In genomic region chr17:4898927-4899326, GRCh38 we compare ENCODE assay signal across 6 cellular contexts. TPM values are rescaled to one million over a fixed set of nuclear protein-coding genes. Genes with fewer than 3 reads are reported as not detected.
DNase-seq lines count a peak whose midpoint lies in the region; ATAC-seq, FAIRE-seq and TF ChIP-seq lines count a peak whose summit lies in the region.

No MANE protein-coding gene starts in this region.

- CTCF ChIA-PET in endothelial cell of umbilical vein (lab: Charles Lee): interaction anchor here (0.7 to 2.4 kb wide), 7 partner anchors 10 to 189 kb away, joined by 3 to 9 read pairs (median 6); partner anchors contain the start of genes ARRB2 and MED11

- peak overlapping the region; percentile 39; the same call in 1 of the 2 replicates for H3K4me2 ChIP-seq in MM.1S (ENCODE audit: low read depth, low read length)
- peak overlapping the region; percentile 67 for H3K4me2 ChIP-seq in endothelial cell of umbilical vein (ENCODE audit: insufficient read depth, low read length)

- H3K4me1 ChIP-seq in MM.1S (ENCODE audit: low read length): peaks cover 12% of the 10 kb centered on the region
- peaks cover 10% of the 10 kb centered on the region for H3K4me1 ChIP-seq in endothelial cell of umbilical vein (ENCODE audit: control insufficient read depth, extremely low read depth, insufficient read depth, low read length)

- H3K36me3 ChIP-seq in MM.1S (replicated peaks; ENCODE audit: insufficient read depth, low read length) (no peaks in the 10 kb centered on the region), endothelial cell of umbilical vein (ENCODE audit: control insufficient read depth in 2 of 2, extremely low read depth in 1 of 2, insufficient read depth in 2 of 2, low read length in 2 of 2) (peaks cover 0 to 31% of the 10 kb centered on the region in 2 experiments)

- no peaks in the 10 kb centered on the region for H3K9me3 ChIP-seq in MM.1S (replicated peaks; ENCODE audit: insufficient read depth, low read length)
- H3K9me3 ChIP-seq in endothelial cell of umbilical vein (replicated peaks; ENCODE audit: control insufficient read depth, insufficient read depth, low read length): no peaks in the 10 kb centered on the region

- TF ChIP-seq POLR2A in endothelial cell of umbilical vein (IDR thresholded peaks at IDR 0.05; ENCODE audit: low read depth, low read length): no peak

- dilution Hi-C loops in endothelial cell of umbilical vein (cut with MboI; ENCODE audit: extremely low pct_ligation_motif_present, low sequenced_read_pairs): no loop called here

- H3K79me2 ChIP-seq in MM.1S (ENCODE audit: low read length) (no peaks in the 10 kb centered on the region), endothelial cell of umbilical vein (ENCODE audit: control insufficient read depth, insufficient read depth, low read length) (no peaks in the 10 kb centered on the region)

- peak overlapping the region; percentile 91 for H3K4me3 Mint-ChIP-seq in stimulated activated effector memory CD8-positive, alpha-beta T cell treated with anti-CD3 and anti-CD28 coated beads, Interleukin-12 subunit alpha, Interleukin-12 subunit beta, amount 100 ng/mL, for 72 hours

- ATAC-seq in stimulated activated effector memory CD8-positive, alpha-beta T cell treated with anti-CD3 and anti-CD28 coated beads, Interleukin-12 subunit alpha, Interleukin-12 subunit beta, amount 100 ng/mL, for 72 hours: peak; percentile 0

- H3K27me3 ChIP-seq in MM.1S (replicated peaks; ENCODE audit: insufficient read depth, low read length) (no peaks in the 10 kb centered on the region), endothelial cell of umbilical vein (ENCODE audit: control insufficient read depth in 2 of 2, insufficient read depth in 2 of 2, low read length in 2 of 2) (no peaks in the 10 kb centered on the region)

- no peak for TF ChIP-seq CTCF in MM.1S (IDR thresholded peaks at IDR 0.05; ENCODE audit: low read length)
- no peak for TF ChIP-seq CTCF in endothelial cell of umbilical vein (IDR thresholded peaks at IDR 0.05; ENCODE audit: extremely low read depth in 1 of 2, insufficient read depth in 1 of 2, low read depth in 1 of 2, low read length in 2 of 2)

- H3K9me2 ChIP-seq in MM.1S (replicated peaks; ENCODE audit: insufficient read depth, low read length): no peaks in the 10 kb centered on the region

- no peaks in the 10 kb centered on the region for H3K9me3 Mint-ChIP-seq in stimulated activated effector memory CD8-positive, alpha-beta T cell treated with anti-CD3 and anti-CD28 coated beads, Interleukin-12 subunit alpha, Interleukin-12 subunit beta, amount 100 ng/mL, for 72 hours

- POLR2A ChIA-PET in endothelial cell of umbilical vein (lab: Charles Lee): interaction anchor here (0.6 kb wide), 1 partner anchor 118 kb away, joined by 4 read pairs; no protein-coding TSS in a partner anchor

- H3F3A ChIP-seq in MM.1S (ENCODE audit: insufficient read depth, low read length): peaks cover 11% of the 10 kb centered on the region

- H3K9ac ChIP-seq in MM.1S (ENCODE audit: low read length) (no peak overlapping the region), endothelial cell of umbilical vein (replicated peaks; ENCODE audit: extremely low read depth, insufficient read depth, low read length) (peak overlapping the region; percentile 10)

- H2AFZ ChIP-seq in MM.1S (ENCODE audit: low read length) (no peak overlapping the region), endothelial cell of umbilical vein (ENCODE audit: low read depth, low read length) (no peak overlapping the region)

- DNase-seq in MM.1S (no peak), endothelial cell of umbilical vein (ENCODE audit: low read depth, low spot score) (no peak), GF-D8 (lab: John Stamatoyannopoulos, UW) (no peak), pons (ENCODE audit: low spot score) (no peak), nucleus accumbens (lab: John Stamatoyannopoulos, UW) (no peak)
- no peak for DNase-seq in stimulated activated effector memory CD8-positive, alpha-beta T cell treated with anti-CD3 and anti-CD28 coated beads, Interleukin-12 subunit alpha, Interleukin-12 subunit beta, amount 100 ng/mL, for 72 hours (ENCODE audit: low spot score in 2 of 2)

- H3K27ac ChIP-seq in MM.1S (ENCODE audit: low read length) (no peak overlapping the region), endothelial cell of umbilical vein (ENCODE audit: insufficient read depth, low read depth, low read length) (no peak overlapping the region)

- peaks cover 44% of the 10 kb centered on the region for H3K4me1 Mint-ChIP-seq in stimulated activated effector memory CD8-positive, alpha-beta T cell treated with anti-CD3 and anti-CD28 coated beads, Interleukin-12 subunit alpha, Interleukin-12 subunit beta, amount 100 ng/mL, for 72 hours

- intact Hi-C loops in endothelial cell of umbilical vein (cut with micrococcal nuclease): no loop called here

- H3K36me3 Mint-ChIP-seq in stimulated activated effector memory CD8-positive, alpha-beta T cell treated with anti-CD3 and anti-CD28 coated beads, Interleukin-12 subunit alpha, Interleukin-12 subunit beta, amount 100 ng/mL, for 72 hours: peaks cover 51% of the 10 kb centered on the region

- no peak for FAIRE-seq in endothelial cell of umbilical vein (lab: Jason Lieb, UNC)

- H3K27ac Mint-ChIP-seq in stimulated activated effector memory CD8-positive, alpha-beta T cell treated with anti-CD3 and anti-CD28 coated beads, Interleukin-12 subunit alpha, Interleukin-12 subunit beta, amount 100 ng/mL, for 72 hours: peak overlapping the region; percentile 94

- H4K20me1 ChIP-seq in MM.1S (ENCODE audit: insufficient read depth, low read length) (no peaks in the 10 kb centered on the region), endothelial cell of umbilical vein (replicated peaks; ENCODE audit: control insufficient read depth, extremely low read depth, insufficient read depth, low read length) (no peaks in the 10 kb centered on the region)

- no TSS peak for BruUV-seq in endothelial cell of umbilical vein (replicated peaks; lab: Mats Ljungman, UMichigan)

- H3K9me1 ChIP-seq in endothelial cell of umbilical vein (replicated peaks; ENCODE audit: control insufficient read depth, extremely low read depth, insufficient read depth, low read length): no peaks in the 10 kb centered on the region

- H3K4me3 ChIP-seq in MM.1S (ENCODE audit: low read length) (no peak overlapping the region), endothelial cell of umbilical vein (replicated peaks in 1 of 3; ENCODE audit: insufficient read depth in 1 of 3, low read depth in 1 of 3, low read length in 3 of 3) (peak overlapping the region in 2 of 3 experiments; percentile 12 to 32)

TF ChIP-seq in endothelial cell of umbilical vein, 7 proteins besides CTCF, POLR2A, EP300 and RAD21 (continues in another document):
- TF ChIP-seq, protein P1, sequence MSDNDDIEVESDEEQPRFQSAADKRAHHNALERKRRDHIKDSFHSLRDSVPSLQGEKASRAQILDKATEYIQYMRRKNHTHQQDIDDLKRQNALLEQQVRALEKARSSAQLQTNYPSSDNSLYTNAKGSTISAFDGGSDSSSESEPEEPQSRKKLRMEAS (IDR thresholded peaks at IDR 0.05; ENCODE audit: insufficient read depth, insufficient read length): no peak

RNA-seq across cellular contexts. Expression of gene C17orf107, which starts 0.4 kb away (rescaled TPM):
- 1.0 and 1.5 TPM in 2 replicates for total RNA-seq in endothelial cell of umbilical vein
- polyA plus RNA-seq in endothelial cell of umbilical vein: 0.68 and 0.86 TPM in 2 replicates
- 0.36 and 0.62 TPM in 2 replicates for polyA plus RNA-seq in endothelial cell of umbilical vein (2011; cell fraction: cytosol; rRNA removed)
- 0.75 and 1.3 TPM in 2 replicates for polyA plus RNA-seq in endothelial cell of umbilical vein (2011; cell fraction: nucleus; rRNA removed)
- polyA plus RNA-seq in endothelial cell of umbilical vein (2012): 0.39 and 1.6 TPM in 2 replicates
- 0.75 and 1.1 TPM in 2 replicates for polyA minus RNA-seq in endothelial cell of umbilical vein
- not detected for polyA minus RNA-seq in endothelial cell of umbilical vein (2011; cell fraction: cytosol; rRNA and poly(A)+ RNA removed)
- polyA minus RNA-seq in endothelial cell of umbilical vein (2011; cell fraction: nucleus; rRNA and poly(A)+ RNA removed): 1.3 and 3.8 TPM in 2 replicates

RNA-seq across cellular contexts. Expression of gene CHRNE, which starts 4.0 kb away (rescaled TPM):
- 0.76 and 0.84 TPM in 2 replicates for total RNA-seq in endothelial cell of umbilical vein
- 1.1 and 1.3 TPM in 2 replicates for polyA plus RNA-seq in endothelial cell of umbilical vein
- polyA plus RNA-seq in endothelial cell of umbilical vein (2011; cell fraction: cytosol; rRNA removed): 0.50 and 0.66 TPM in 2 replicates
- 0.53 and 0.66 TPM in 2 replicates for polyA plus RNA-seq in endothelial cell of umbilical vein (2011; cell fraction: nucleus; rRNA removed)
- 1.0 and 2.5 TPM in 2 replicates for polyA plus RNA-seq in endothelial cell of umbilical vein (2012)
- polyA minus RNA-seq in endothelial cell of umbilical vein: 0.38 and 1.4 TPM in 2 replicates
- not detected for polyA minus RNA-seq in endothelial cell of umbilical vein (2011; cell fraction: cytosol; rRNA and poly(A)+ RNA removed)
- 0.53 and 0.72 TPM in 2 replicates for polyA minus RNA-seq in endothelial cell of umbilical vein (2011; cell fraction: nucleus; rRNA and poly(A)+ RNA removed)

RNA-seq across cellular contexts. Expression of gene GP1BA, which starts 33.1 kb away (rescaled TPM):
- not detected in 2 replicates for total RNA-seq in endothelial cell of umbilical vein
- polyA plus RNA-seq in endothelial cell of umbilical vein: not detected in 2 replicates
- polyA plus RNA-seq in endothelial cell of umbilical vein (2011; cell fraction: cytosol; rRNA removed): not detected in 2 replicates
- polyA plus RNA-seq in endothelial cell of umbilical vein (2011; cell fraction: nucleus; rRNA removed): not detected in 2 replicates
- 0.35 and 0.70 TPM in 2 replicates for polyA plus RNA-seq in endothelial cell of umbilical vein (2012)
- not detected in 2 replicates for polyA minus RNA-seq in endothelial cell of umbilical vein
- polyA minus RNA-seq in endothelial cell of umbilical vein (2011; cell fraction: cytosol; rRNA and poly(A)+ RNA removed): not detected
- polyA minus RNA-seq in endothelial cell of umbilical vein (2011; cell fraction: nucleus; rRNA and poly(A)+ RNA removed): not detected in 2 replicates

RNA-seq across cellular contexts. Expression of gene SLC25A11, which starts 40.9 kb away (rescaled TPM):
- total RNA-seq in endothelial cell of umbilical vein: 50.2 and 58.2 TPM in 2 replicates
- 95.2 and 110 TPM in 2 replicates for polyA plus RNA-seq in endothelial cell of umbilical vein
- polyA plus RNA-seq in endothelial cell of umbilical vein (2011; cell fraction: cytosol; rRNA removed): 58.8 and 69.9 TPM in 2 replicates
- polyA plus RNA-seq in endothelial cell of umbilical vein (2011; cell fraction: nucleus; rRNA removed): 36.2 and 41.8 TPM in 2 replicates
- 43.6 and 61.0 TPM in 2 replicates for polyA plus RNA-seq in endothelial cell of umbilical vein (2012)
- 49.5 and 53.3 TPM in 2 replicates for polyA minus RNA-seq in endothelial cell of umbilical vein
- 31.9 TPM for polyA minus RNA-seq in endothelial cell of umbilical vein (2011; cell fraction: cytosol; rRNA and poly(A)+ RNA removed)
- 16.2 and 18.0 TPM in 2 replicates for polyA minus RNA-seq in endothelial cell of umbilical vein (2011; cell fraction: nucleus; rRNA and poly(A)+ RNA removed)

RNA-seq across cellular contexts. Expression of gene RNF167, which starts 41.1 kb away (rescaled TPM):
- total RNA-seq in endothelial cell of umbilical vein: 60.2 and 61.0 TPM in 2 replicates
- polyA plus RNA-seq in endothelial cell of umbilical vein: 87.6 and 121 TPM in 2 replicates
- 89.6 and 94.4 TPM in 2 replicates for polyA plus RNA-seq in endothelial cell of umbilical vein (2011; cell fraction: cytosol; rRNA removed)
- 92.1 and 116 TPM in 2 replicates for polyA plus RNA-seq in endothelial cell of umbilical vein (2011; cell fraction: nucleus; rRNA removed)
- polyA plus RNA-seq in endothelial cell of umbilical vein (2012): 71.6 and 77.0 TPM in 2 replicates
- 69.9 and 71.4 TPM in 2 replicates for polyA minus RNA-seq in endothelial cell of umbilical vein
- polyA minus RNA-seq in endothelial cell of umbilical vein (2011; cell fraction: cytosol; rRNA and poly(A)+ RNA removed): 120 TPM
- polyA minus RNA-seq in endothelial cell of umbilical vein (2011; cell fraction: nucleus; rRNA and poly(A)+ RNA removed): 18.8 and 28.9 TPM in 2 replicates
